11 cellular contexts compared by ENCODE assay signal in genomic region chr17:35898283-35899070, GRCh38. TPM values are rescaled to one million over a fixed set of nuclear protein-coding genes. Genes with fewer than 3 reads are reported as not detected.
DNase-seq lines count a peak whose midpoint lies in the region; ATAC-seq, FAIRE-seq and TF ChIP-seq lines count a peak whose summit lies in the region.
"Had no signal": no experiment of that assay in that cellular context is flagged by ENCODE, and none has a peak within 500 bp of the region (broad histone marks: within the 10 kb centered on the region; RNA-seq: fewer than 3 reads in every experiment).

No MANE protein-coding gene starts in this region.

- no peak for TF ChIP-seq EP300 in A549 (IDR thresholded peaks at IDR 0.05)

- H3K27ac ChIP-seq in A549 (peak overlapping the region in 1 of 2 experiments; percentile 36; a peak in 2 of 6 replicates), foreskin keratinocyte (no peak overlapping the region)
- H3K27ac ChIP-seq: tibial artery had no signal

- WGBS in A549 (ENCODE audit: missing lambda C conversion rate) = 33% methylated on average over 6 of the region's 6 CpGs

- TF ChIP-seq POLR2A in A549 (IDR thresholded peaks at IDR 0.05; ENCODE audit: low read length) = no peak

- H3K4me1 Mint-ChIP-seq in T-cell = peaks cover 29 to 72% (median 69%) of the 10 kb centered on the region in 3 donors
- H3K4me1 Mint-ChIP-seq in chondrocyte (ENCODE audit: low read depth) = peaks cover 48% of the 10 kb centered on the region

- DNase-seq in A549 (ENCODE audit: low read depth in 1 of 2, low spot score in 1 of 2) (peak in 1 of 2 experiments; percentile 40), KBM-7 (peak; percentile 33), T-cell (peak in 8 of 34 experiments; percentile 25 to 42 (median 33)), foreskin keratinocyte (peak in 1 of 2 donors; percentile 27), chondrocyte (ENCODE audit: low spot score) (no peak), NCI-H187 (lab: John Stamatoyannopoulos, UW) (no peak)
- DNase-seq: NCI-H1436 had no signal

- H3K27me3 ChIP-seq in foreskin keratinocyte = no peaks in the 10 kb centered on the region
- H3K27me3 ChIP-seq: tibial artery had no signal

- H3K27ac Mint-ChIP-seq in T-cell = peak overlapping the region; percentile 85 to 95
- no peak overlapping the region for H3K27ac Mint-ChIP-seq in chondrocyte (ENCODE audit: unreplicated experiment)

- CTCF ChIA-PET in A549 (lab: Yijun Ruan, JAX) = interaction anchor here (1.9 kb wide), 1 partner anchor 12 kb away, joined by 5 read pairs; no protein-coding TSS in a partner anchor
- CTCF ChIA-PET in T-cell (lab: Charles Lee) = no interaction called here

- no peak overlapping the region for H3K4me3 ChIP-seq in A549
- H3K4me3 ChIP-seq: tibial artery had no signal

- in situ Hi-C loops in KBM-7 (cut with MboI; ENCODE audit: low pct_unique_long_range_greater_than_20kb, low sequenced_read_pairs) = no loop called here

- POLR2A ChIA-PET in A549 (lab: Yijun Ruan, JAX) = no interaction called here
- POLR2A ChIA-PET in T-cell (lab: Charles Lee) = no interaction called here

- H3K4me3 Mint-ChIP-seq in T-cell (peak overlapping the region in 2 of 3 donors; percentile 8 to 24), chondrocyte (ENCODE audit: unreplicated experiment) (no peak overlapping the region)

- TF ChIP-seq RAD21 in A549 (conservative IDR thresholded peaks at IDR 0.05 in 1 of 2, IDR thresholded peaks at IDR 0.05 in 1 of 2) = no peak

- H3K4me1 ChIP-seq in A549 = peaks cover 20% of the 10 kb centered on the region
- peaks cover 27% of the 10 kb centered on the region for H3K4me1 ChIP-seq in foreskin keratinocyte

- ATAC-seq in A549 (peak; percentile 45 to 76), T-cell (replicated peaks in 1 of 4) (peak; percentile 25 to 70 (median 65)), foreskin keratinocyte (peak; percentile 47), HG02852 (IDR thresholded peaks at IDR 0.05; ENCODE audit: unreplicated experiment) (no peak), HG03520 (IDR thresholded peaks at IDR 0.05; ENCODE audit: unreplicated experiment) (no peak)

- H3K27me3 Mint-ChIP-seq in T-cell (peaks cover 0 to 2% of the 10 kb centered on the region in 2 donors), chondrocyte (ENCODE audit: low read depth) (no peaks in the 10 kb centered on the region)

- no peak for TF ChIP-seq CTCF in A549 (IDR thresholded peaks at IDR 0.05)
- TF ChIP-seq CTCF in foreskin keratinocyte (conservative IDR thresholded peaks at IDR 0.05) = no peak
- TF ChIP-seq CTCF in chondrocyte (IDR thresholded peaks at IDR 0.05) = no peak

- H3K9me3 Mint-ChIP-seq in T-cell (no peaks in the 10 kb centered on the region), chondrocyte (ENCODE audit: low read depth) (no peaks in the 10 kb centered on the region)

- FAIRE-seq in A549 (lab: Jason Lieb, UNC) = no peak

- H3K4me2 ChIP-seq in A549 = peak overlapping the region; percentile 15; the same call in 1 of the 3 replicates

- H3K36me3 Mint-ChIP-seq in T-cell (no peaks in the 10 kb centered on the region), chondrocyte (ENCODE audit: low read depth) (no peaks in the 10 kb centered on the region)

- no peaks in the 10 kb centered on the region for H3K9me3 ChIP-seq in A549
- H3K9me3 ChIP-seq: tibial artery had no signal

TF ChIP-seq in A549, 52 proteins besides CTCF, POLR2A, EP300 and RAD21:
- TF ChIP-seq USF2 (IDR thresholded peaks at IDR 0.05) = 0 out of 2 replicates have a peak, but pooled peaks have one; percentile 18
- TF ChIP-seq KDM5A (IDR thresholded peaks at IDR 0.05) = no peak

RNA-seq across cellular contexts. Expression of gene CCL5, which starts 18.3 kb away (rescaled TPM):
- polyA plus RNA-seq in A549 (2011; rRNA removed) = 0.31 and 1.0 TPM in 2 replicates
- 0.13 and 0.22 TPM in 2 replicates for polyA plus RNA-seq in A549 (2012; cell fraction: cytosol; rRNA removed)
- 0.10 TPM in 1 of 2 replicates, not detected in the other for polyA plus RNA-seq in A549 (2012; cell fraction: nucleus; rRNA removed)
- polyA plus RNA-seq in A549 (2017; fragmentation: RNase III; extraction: RNeasy Plus Mini Kit Qiagen cat#74134 plus additional on column Dnase treatment) = 0.12 to 0.17 TPM in 2 of 3 replicates, not detected in the other
- polyA minus RNA-seq in A549 (2011; rRNA and poly(A)+ RNA removed) = not detected in 2 replicates
- total RNA-seq in T-cell = 100 to 1,000 TPM; 124 to 557 (median 298) TPM
- not detected in 2 replicates for total RNA-seq in foreskin keratinocyte
- polyA plus RNA-seq in foreskin keratinocyte = 0.08 and 0.28 TPM in 2 replicates
- not detected in 3 replicates for total RNA-seq in chondrocyte

RNA-seq across cellular contexts. Expression of gene HEATR9, which starts 29.8 kb away (rescaled TPM):
- not detected in 2 replicates for polyA plus RNA-seq in A549 (2011; rRNA removed)
- polyA plus RNA-seq in A549 (2012; cell fraction: cytosol; rRNA removed) = not detected in 2 replicates
- not detected in 2 replicates for polyA plus RNA-seq in A549 (2012; cell fraction: nucleus; rRNA removed)
- polyA plus RNA-seq in A549 (2017; fragmentation: RNase III; extraction: RNeasy Plus Mini Kit Qiagen cat#74134 plus additional on column Dnase treatment) = not detected in 3 replicates
- polyA minus RNA-seq in A549 (2011; rRNA and poly(A)+ RNA removed) = not detected in 2 replicates
- total RNA-seq in T-cell = 1 to 10 TPM in 4 of 5 donors, under 1 TPM in 1; 0.90 to 4.1 (median 1.5) TPM
- total RNA-seq in foreskin keratinocyte = not detected in 2 replicates
- polyA plus RNA-seq in foreskin keratinocyte = not detected in 2 replicates
- not detected in 3 replicates for total RNA-seq in chondrocyte
- total RNA-seq: pulmonary artery endothelial cell had no signal

RNA-seq across cellular contexts. Expression of gene RDM1, which starts 32.1 kb away (rescaled TPM):
- 3.9 and 4.6 TPM in 2 replicates for polyA plus RNA-seq in A549 (2011; rRNA removed)
- polyA plus RNA-seq in A549 (2012; cell fraction: cytosol; rRNA removed) = 2.6 and 3.0 TPM in 2 replicates
- 1.4 and 3.0 TPM in 2 replicates for polyA plus RNA-seq in A549 (2012; cell fraction: nucleus; rRNA removed)
- 3.3 to 4.3 TPM (median 3.6 TPM) in 3 replicates for polyA plus RNA-seq in A549 (2017; fragmentation: RNase III; extraction: RNeasy Plus Mini Kit Qiagen cat#74134 plus additional on column Dnase treatment)
- 2.9 and 3.0 TPM in 2 replicates for polyA minus RNA-seq in A549 (2011; rRNA and poly(A)+ RNA removed)
- 1 to 10 TPM in 2 of 5 donors, under 1 TPM in 3; 0.40 to 1.5 (median 0.83) TPM for total RNA-seq in T-cell
- total RNA-seq in foreskin keratinocyte = 0.85 and 1.8 TPM in 2 replicates
- polyA plus RNA-seq in foreskin keratinocyte = 2.0 and 2.1 TPM in 2 replicates
- total RNA-seq in chondrocyte = 0.35 TPM in 1 of 3 replicates, not detected in the others

RNA-seq across cellular contexts. Expression of gene LYZL6, which starts 45.0 kb away (rescaled TPM):
- polyA plus RNA-seq in A549 (2011; rRNA removed) (not detected in 2 replicates), A549 (2017; fragmentation: RNase III; extraction: RNeasy Plus Mini Kit Qiagen cat#74134 plus additional on column Dnase treatment) (not detected in 3 replicates), foreskin keratinocyte (not detected in 2 replicates)
- polyA plus RNA-seq in A549 (2012; cell fraction: cytosol; rRNA removed) = not detected in 2 replicates
- not detected in 2 replicates for polyA plus RNA-seq in A549 (2012; cell fraction: nucleus; rRNA removed)
- not detected in 2 replicates for polyA minus RNA-seq in A549 (2011; rRNA and poly(A)+ RNA removed)
- total RNA-seq in T-cell (not detected), foreskin keratinocyte (not detected in 2 replicates), chondrocyte (not detected in 3 replicates)
- total RNA-seq: pulmonary artery endothelial cell had no signal

Comparison
In these comparisons a context has a peak if more than half of its experiments do, and no peak if none do; other contexts are left out.
1. ATAC-seq: peak in A549 (2 of 2), T-cell (4 of 4) and foreskin keratinocyte (single experiment); none in HG02852 (single experiment) and HG03520 (single experiment).
2. RNA of gene CCL5, which starts 18.3 kb away (total RNA-seq): 124 to 557 TPM in T-cell; not detected in foreskin keratinocyte and not detected in chondrocyte; every median in the first group is over 100 times any median in the second.